20 cellular contexts compared by ENCODE assay signal in genomic region chr19:29682236-29682895, GRCh38. TPM values are rescaled to one million over a fixed set of nuclear protein-coding genes. Genes with fewer than 3 reads are reported as not detected.
A peak's percentile ranks its signal among the peaks of the same experiment; 100 is the strongest.
DNase-seq lines count a peak whose midpoint lies in the region; ATAC-seq, FAIRE-seq and TF ChIP-seq lines count a peak whose summit lies in the region.
"Had no signal": no experiment of that assay in that cellular context is flagged by ENCODE, and none has a peak within 500 bp of the region (broad histone marks: within the 10 kb centered on the region; RNA-seq: fewer than 3 reads in every experiment).

No MANE protein-coding gene starts in this region.

- H3K4me1 ChIP-seq in heart right ventricle (peaks cover 28 to 62% (median 53%) of the 10 kb centered on the region in 9 donors), esophagus (ENCODE audit: control insufficient read depth in 2 of 2, insufficient read depth in 2 of 2, low read length in 1 of 2) (peaks cover 0 to 28% of the 10 kb centered on the region in 2 donors), upper lobe of left lung (peaks cover 27 to 53% (median 42%) of the 10 kb centered on the region in 4 donors)
- H3K4me1 ChIP-seq: adrenal gland had no signal

- no peak for ATAC-seq in heart right ventricle
- ATAC-seq in left ventricle myocardium superior, result no peak
- no peak for ATAC-seq in upper lobe of left lung (ENCODE audit: low FRiP score in 2 of 2)
- no peak for ATAC-seq in T-cell (replicated peaks in 1 of 4)
- ATAC-seq: activated CD4-positive, CD25-positive, alpha-beta regulatory T cell treated with anti-CD3 and anti-CD28 coated beads, Interleukin-2, amount 50 U/mL, for 24 hours; activated CD8-positive, alpha-beta memory T cell treated with anti-CD3 and anti-CD28 coated beads, Interleukin-2, amount 10 ng/mL, durations not matched to agents 7 days and 5 days had no signal

- TF ChIP-seq CTCF in heart right ventricle (IDR thresholded peaks at IDR 0.05), result no peak
- no peak for TF ChIP-seq CTCF in upper lobe of left lung (IDR thresholded peaks at IDR 0.05)
- TF ChIP-seq CTCF in mesothelial cell of epicardium (IDR thresholded peaks at IDR 0.05; ENCODE audit: unreplicated experiment), result no peak

- H3K27me3 Mint-ChIP-seq in mesothelial cell of epicardium (ENCODE audit: low read depth) (peaks cover 2% of the 10 kb centered on the region), T-cell (no peaks in the 10 kb centered on the region)
- H3K27me3 Mint-ChIP-seq: activated CD8-positive, alpha-beta memory T cell treated with anti-CD3 and anti-CD28 coated beads, Interleukin-2, amount 10 ng/mL, durations not matched to agents 7 days and 5 days had no signal

- CTCF ChIA-PET in T-cell (lab: Charles Lee), result interaction anchor here in 1 of 2 donors (0.8 kb wide), 1 partner anchor 73 kb away, joined by 3 read pairs; no protein-coding TSS in a partner anchor

- H3K27ac Mint-ChIP-seq in mesothelial cell of epicardium, result no peak overlapping the region
- peak overlapping the region in 1 of 2 donors; percentile 36 for H3K27ac Mint-ChIP-seq in T-cell
- H3K27ac Mint-ChIP-seq: activated CD8-positive, alpha-beta memory T cell treated with anti-CD3 and anti-CD28 coated beads, Interleukin-2, amount 10 ng/mL, durations not matched to agents 7 days and 5 days; CD14-positive monocyte; endodermal cell had no signal

- no peaks in the 10 kb centered on the region for H3K9me3 ChIP-seq in heart right ventricle
- no peaks in the 10 kb centered on the region for H3K9me3 ChIP-seq in esophagus (ENCODE audit: control insufficient read depth in 2 of 2, insufficient read depth in 1 of 2, low read depth in 1 of 2, low read length in 1 of 2)
- no peaks in the 10 kb centered on the region for H3K9me3 ChIP-seq in upper lobe of left lung
- H3K9me3 ChIP-seq: adrenal gland, SJSA1 had no signal

- no peak overlapping the region for H3K4me3 ChIP-seq in heart right ventricle
- H3K4me3 ChIP-seq in esophagus (ENCODE audit: low read depth in 1 of 2, low read length in 2 of 2), result no peak overlapping the region
- H3K4me3 ChIP-seq in upper lobe of left lung, result no peak overlapping the region
- H3K4me3 ChIP-seq: adrenal gland, SJSA1 had no signal

- POLR2A ChIA-PET in T-cell (lab: Charles Lee), result interaction anchor here in 1 of 2 donors (1.4 kb wide), 1 partner anchor 10 kb away, joined by 8 read pairs; no protein-coding TSS in a partner anchor

- H3K4me3 Mint-ChIP-seq in mesothelial cell of epicardium, result no peak overlapping the region
- peak overlapping the region in 1 of 3 donors; percentile 79 for H3K4me3 Mint-ChIP-seq in T-cell
- H3K4me3 Mint-ChIP-seq: activated CD8-positive, alpha-beta memory T cell treated with anti-CD3 and anti-CD28 coated beads, Interleukin-2, amount 10 ng/mL, durations not matched to agents 7 days and 5 days; CD14-positive monocyte; endodermal cell had no signal

- DNase-seq in heart right ventricle (no peak), left ventricle myocardium superior (no peak), posterior vena cava (ENCODE audit: low spot score) (peak; percentile 64), upper lobe of left lung (no peak), mesothelial cell of epicardium (ENCODE audit: low spot score in 2 of 2, unreplicated experiment in 2 of 2) (no peak), T-cell (no peak), HTR-8/SVneo (ENCODE audit: insufficient read length, low spot score) (no peak)
- DNase-seq: activated CD8-positive, alpha-beta memory T cell treated with anti-CD3 and anti-CD28 coated beads, Interleukin-2, amount 10 ng/mL, durations not matched to agents 7 days and 5 days; activated effector memory CD4-positive, alpha-beta T cell treated with Interleukin-2 at 50 U/mL for 16 hours; adrenal gland; endodermal cell; Karpas-422; OCI-M1; stimulated activated CD4-positive, alpha-beta T cell treated with anti-CD3 and anti-CD28 coated beads, Interleukin-4, amount 100 ng/mL, for 4 hours had no signal

- H3K27ac ChIP-seq in heart right ventricle (peak overlapping the region in 7 of 10 donors; percentile 19 to 84 (median 32)), esophagus (ENCODE audit: low read depth in 2 of 2, low read length in 1 of 2) (peak overlapping the region; percentile 7 to 37), upper lobe of left lung (peak overlapping the region; percentile 24 to 72 (median 52))
- H3K27ac ChIP-seq: adrenal gland, SJSA1 had no signal

- TF ChIP-seq EP300 in upper lobe of left lung (IDR thresholded peaks at IDR 0.05), result no peak

- H3K4me1 Mint-ChIP-seq in mesothelial cell of epicardium, result no peaks in the 10 kb centered on the region
- peaks cover 60 to 75% (median 62%) of the 10 kb centered on the region in 3 donors for H3K4me1 Mint-ChIP-seq in T-cell

- 81% methylated on average over 16 of the region's 16 CpGs for WGBS in heart right ventricle, 2 donors
- WGBS in esophagus, 2 donors, result 75 to 80% methylated on average over 16 of the region's 16 CpGs
- WGBS in upper lobe of left lung, 2 donors, result 80 to 82% methylated on average over 4 to 16 of the region's 16 CpGs

- TF ChIP-seq POLR2A in upper lobe of left lung (IDR thresholded peaks at IDR 0.05), result no peak

- H3K36me3 ChIP-seq in heart right ventricle (peaks cover 0 to 4% (median 0%) of the 10 kb centered on the region in 9 donors), esophagus (ENCODE audit: control insufficient read depth in 2 of 2, insufficient read depth in 2 of 2, low read length in 1 of 2) (peaks cover 0 to 1% of the 10 kb centered on the region in 2 donors), upper lobe of left lung (peaks cover 0 to 7% (median 3%) of the 10 kb centered on the region in 4 donors)
- H3K36me3 ChIP-seq: adrenal gland, SJSA1 had no signal

- H3K9me3 Mint-ChIP-seq in mesothelial cell of epicardium, result no peaks in the 10 kb centered on the region
- no peaks in the 10 kb centered on the region for H3K9me3 Mint-ChIP-seq in T-cell
- H3K9me3 Mint-ChIP-seq: CD14-positive monocyte had no signal

- intact Hi-C loops in heart right ventricle (cut with DNase I) (no loop called here), left ventricle myocardium superior (cut with micrococcal nuclease) (no loop called here), posterior vena cava (cut with DNase I) (no loop called here)

- FAIRE-seq in HTR-8/SVneo (lab: Jason Lieb, UNC), result no peak
- FAIRE-seq: A204.1, GM12892 had no signal

- H3K27me3 ChIP-seq in heart right ventricle, result no peaks in the 10 kb centered on the region
- H3K27me3 ChIP-seq in esophagus (ENCODE audit: control insufficient read depth in 1 of 2, insufficient read depth in 2 of 2, low read length in 2 of 2), result no peaks in the 10 kb centered on the region
- H3K27me3 ChIP-seq in upper lobe of left lung, result no peaks in the 10 kb centered on the region
- H3K27me3 ChIP-seq: adrenal gland, SJSA1 had no signal

- H3K36me3 Mint-ChIP-seq in mesothelial cell of epicardium (no peaks in the 10 kb centered on the region), T-cell (no peaks in the 10 kb centered on the region)

RNA-seq across cellular contexts. Expression of gene PLEKHF1, which starts 17.1 kb away (rescaled TPM):
- total RNA-seq in heart right ventricle, result 10 to 100 TPM in 9 of 10 donors, 1 to 10 TPM in 1; 7.0 to 38.8 (median 16.5) TPM
- 10 to 100 TPM; 38.8 to 47.9 TPM for polyA plus RNA-seq in heart right ventricle
- total RNA-seq in left ventricle myocardium superior, result 44.7 TPM
- polyA plus RNA-seq in esophagus, result 10 to 100 TPM; 15.1 to 33.6 TPM
- 10 to 100 TPM; 20.7 to 21.0 TPM for total RNA-seq in posterior vena cava
- total RNA-seq in upper lobe of left lung, result 10 to 100 TPM; 10.6 to 21.0 (median 14.2) TPM
- total RNA-seq in mesothelial cell of epicardium, result 0.47 to 0.92 TPM (median 0.64 TPM) in 3 replicates
- 10 to 100 TPM; 13.2 to 42.6 (median 34.5) TPM for total RNA-seq in T-cell

RNA-seq across cellular contexts. Expression of gene C19orf12, which starts 32.7 kb away (rescaled TPM):
- 10 to 100 TPM; 30.3 to 83.3 (median 40.0) TPM for total RNA-seq in heart right ventricle
- polyA plus RNA-seq in heart right ventricle, result 10 to 100 TPM; 26.7 to 34.8 TPM
- total RNA-seq in left ventricle myocardium superior, result 57.0 TPM
- polyA plus RNA-seq in esophagus, result 1 to 10 TPM; 8.2 to 8.4 TPM
- total RNA-seq in posterior vena cava, result 10 to 100 TPM; 26.7 to 29.8 TPM
- 10 to 100 TPM; 11.4 to 30.4 (median 21.4) TPM for total RNA-seq in upper lobe of left lung
- total RNA-seq in mesothelial cell of epicardium, result 26.9 to 29.8 TPM (median 27.1 TPM) in 3 replicates
- total RNA-seq in T-cell, result 10 to 100 TPM; 25.1 to 38.7 (median 34.2) TPM
